ENCODE assay signal across 1 cellular context in the genomic region with DNA sequence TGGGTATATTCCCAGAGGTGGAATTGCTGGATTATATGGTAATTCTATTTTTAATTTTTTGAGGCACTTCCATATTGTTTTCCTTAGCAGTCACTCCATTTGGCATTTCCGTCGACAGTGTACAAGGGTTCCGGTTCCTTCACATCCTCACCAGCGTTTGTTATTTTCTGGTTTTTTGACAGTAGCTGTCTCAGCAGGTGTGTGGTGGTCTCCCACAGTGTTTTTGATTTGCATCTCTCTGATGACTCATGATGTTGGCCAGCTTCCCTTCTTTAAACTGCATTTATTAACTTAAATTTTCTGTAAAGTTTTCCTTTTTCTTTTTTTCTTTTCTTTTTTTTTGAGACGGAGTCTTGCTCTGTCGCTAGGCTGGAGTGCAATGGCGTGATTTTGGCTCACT.
A peak's percentile ranks its signal among the peaks of the same experiment; 100 is the strongest.
TF ChIP-seq lines count a peak whose summit lies in the region.

No MANE protein-coding gene starts in this region.

TF ChIP-seq in SK-N-SH, 30 proteins besides CTCF, POLR2A, EP300 and RAD21 (continued from another document):
- TF ChIP-seq, protein P1, sequence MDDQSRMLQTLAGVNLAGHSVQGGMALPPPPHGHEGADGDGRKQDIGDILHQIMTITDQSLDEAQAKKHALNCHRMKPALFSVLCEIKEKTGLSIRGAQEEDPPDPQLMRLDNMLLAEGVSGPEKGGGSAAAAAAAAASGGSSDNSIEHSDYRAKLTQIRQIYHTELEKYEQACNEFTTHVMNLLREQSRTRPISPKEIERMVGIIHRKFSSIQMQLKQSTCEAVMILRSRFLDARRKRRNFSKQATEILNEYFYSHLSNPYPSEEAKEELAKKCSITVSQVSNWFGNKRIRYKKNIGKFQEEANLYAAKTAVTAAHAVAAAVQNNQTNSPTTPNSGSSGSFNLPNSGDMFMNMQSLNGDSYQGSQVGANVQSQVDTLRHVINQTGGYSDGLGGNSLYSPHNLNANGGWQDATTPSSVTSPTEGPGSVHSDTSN (IDR thresholded peaks at IDR 0.05) = no peak
- peak; percentile 21; the same call in 1 of the 2 replicates for TF ChIP-seq JUND (IDR thresholded peaks at IDR 0.05)
- peak; percentile 10; the same call in 1 of the 2 replicates for TF ChIP-seq TCF12 (IDR thresholded peaks at IDR 0.05)
- TF ChIP-seq, protein P2, sequence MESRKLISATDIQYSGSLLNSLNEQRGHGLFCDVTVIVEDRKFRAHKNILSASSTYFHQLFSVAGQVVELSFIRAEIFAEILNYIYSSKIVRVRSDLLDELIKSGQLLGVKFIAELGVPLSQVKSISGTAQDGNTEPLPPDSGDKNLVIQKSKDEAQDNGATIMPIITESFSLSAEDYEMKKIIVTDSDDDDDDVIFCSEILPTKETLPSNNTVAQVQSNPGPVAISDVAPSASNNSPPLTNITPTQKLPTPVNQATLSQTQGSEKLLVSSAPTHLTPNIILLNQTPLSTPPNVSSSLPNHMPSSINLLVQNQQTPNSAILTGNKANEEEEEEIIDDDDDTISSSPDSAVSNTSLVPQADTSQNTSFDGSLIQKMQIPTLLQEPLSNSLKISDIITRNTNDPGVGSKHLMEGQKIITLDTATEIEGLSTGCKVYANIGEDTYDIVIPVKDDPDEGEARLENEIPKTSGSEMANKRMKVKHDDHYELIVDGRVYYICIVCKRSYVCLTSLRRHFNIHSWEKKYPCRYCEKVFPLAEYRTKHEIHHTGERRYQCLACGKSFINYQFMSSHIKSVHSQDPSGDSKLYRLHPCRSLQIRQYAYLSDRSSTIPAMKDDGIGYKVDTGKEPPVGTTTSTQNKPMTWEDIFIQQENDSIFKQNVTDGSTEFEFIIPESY (IDR thresholded peaks at IDR 0.05; ENCODE audit: borderline replicate concordance, low read depth) = no peak
- TF ChIP-seq GABPA (IDR thresholded peaks at IDR 0.05; ENCODE audit: low read depth) = no peak
- TF ChIP-seq FOXJ3 (CRISPR knock-in tag; IDR thresholded peaks at IDR 0.05) = no peak
- TF ChIP-seq YY1 (IDR thresholded peaks at IDR 0.05; ENCODE audit: low read depth) = no peak
